In the genomic region with DNA sequence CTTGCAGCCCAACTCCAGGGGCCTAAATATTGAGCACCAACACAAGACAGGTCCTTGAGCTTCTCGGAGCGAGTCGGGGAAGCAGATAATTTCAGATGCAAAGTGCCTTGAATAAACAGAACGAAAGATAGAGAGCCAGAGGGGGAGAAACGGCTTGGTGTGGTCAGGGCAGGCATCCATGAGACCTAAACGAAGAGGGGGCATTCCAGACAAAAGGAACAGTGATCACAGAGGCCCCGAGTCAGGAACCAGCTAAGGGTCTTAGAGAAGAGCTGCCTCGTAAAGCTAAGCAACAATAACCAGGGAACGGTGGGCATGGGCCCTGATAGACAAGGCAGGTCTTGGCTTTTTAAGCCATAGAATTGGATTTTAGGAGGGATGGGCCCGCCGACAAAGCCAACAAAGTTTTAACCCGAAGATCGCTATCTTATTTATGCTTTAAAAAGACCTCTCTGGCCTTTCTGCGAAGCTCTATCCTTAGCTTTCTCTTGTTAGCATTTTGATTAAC, we compare ENCODE assay signal across 8 cellular contexts. TPM values are rescaled to one million over a fixed set of nuclear protein-coding genes. Genes with fewer than 3 reads are reported as not detected.
DNase-seq lines count a peak whose midpoint lies in the region; ATAC-seq and TF ChIP-seq lines count a peak whose summit lies in the region.

No MANE protein-coding gene starts in this region.

- H3K9me3 ChIP-seq in osteoblast (ENCODE audit: low read depth, low read length), result no peaks in the 10 kb centered on the region

- H3K27me3 ChIP-seq in dorsolateral prefrontal cortex (no peaks in the 10 kb centered on the region), osteoblast (ENCODE audit: insufficient read depth, low read length) (no peaks in the 10 kb centered on the region)

- peak overlapping the region; percentile 84 for H2AFZ ChIP-seq in osteoblast (ENCODE audit: low read length)

- H4K20me1 ChIP-seq in osteoblast (ENCODE audit: insufficient read depth, low read length), result peaks cover 13% of the 10 kb centered on the region

- peaks cover 36% of the 10 kb centered on the region for H3K36me3 ChIP-seq in osteoblast (ENCODE audit: insufficient read depth, low read length)

- DNase-seq in GM12864 (ENCODE audit: low read depth) (no peak), LNCaP clone FGC (ENCODE audit: low read depth) (no peak), dorsolateral prefrontal cortex (no peak), osteoblast (ENCODE audit: insufficient read length, low spot score, missing footprints) (no peak), SHP77 treated with DMSO at 0.1 percent for 48 hours (lab: John Stamatoyannopoulos, UW) (no peak), amygdala (lab: John Stamatoyannopoulos, UW) (no peak)
- no peak for DNase-seq in NK-92 treated with Interleukin-12 subunit alpha and Interleukin-12 subunit beta, amount 100 ng/mL, for 24 hours (lab: John Stamatoyannopoulos, UW)

- H3K4me1 ChIP-seq in osteoblast (ENCODE audit: insufficient read depth, low read length), result peaks cover 23% of the 10 kb centered on the region

- peak overlapping the region; percentile 67 for H3K4me3 ChIP-seq in GM12864 (ENCODE audit: low read depth, low read length)
- H3K4me3 ChIP-seq in LNCaP clone FGC (ENCODE audit: low read depth, low read length), result peak overlapping the region; percentile 80
- H3K4me3 ChIP-seq in dorsolateral prefrontal cortex, result peak overlapping the region; percentile 59 to 88 (median 78)
- H3K4me3 ChIP-seq in osteoblast (ENCODE audit: insufficient read depth, low read length), result peak overlapping the region; percentile 83

- TF ChIP-seq CTCF in GM12864 (IDR thresholded peaks at IDR 0.05; ENCODE audit: low read depth, low read length, missing control alignments) (no peak), LNCaP clone FGC (IDR thresholded peaks at IDR 0.05; ENCODE audit: control insufficient read depth, extremely low read depth, insufficient read depth) (no peak), dorsolateral prefrontal cortex (IDR thresholded peaks at IDR 0.05 in 54 of 56, conservative IDR thresholded peaks at IDR 0.05 in 2 of 56; ENCODE audit: low read depth in 1 of 56, partially characterized antibody in 56 of 56) (no peak), osteoblast (IDR thresholded peaks at IDR 0.05; ENCODE audit: extremely low read depth, low read depth, low read length) (no peak)

- H3K4me2 ChIP-seq in osteoblast (ENCODE audit: insufficient read depth, low read length), result peak overlapping the region; percentile 94

- peak overlapping the region in 48 of 59 donors; percentile 14 to 86 (median 72) for H3K27ac ChIP-seq in dorsolateral prefrontal cortex
- peak overlapping the region; percentile 56 for H3K27ac ChIP-seq in osteoblast (ENCODE audit: low read depth, low read length)

- H3K79me2 ChIP-seq in osteoblast (ENCODE audit: insufficient read depth, low read length), result peaks cover 10% of the 10 kb centered on the region

- ATAC-seq in HG02678 (IDR thresholded peaks at IDR 0.05; ENCODE audit: unreplicated experiment), result no peak

- intact Hi-C loops in dorsolateral prefrontal cortex (cut with DNase I), result loop anchor here (5.0 to 10.0 kb wide), 4 partner anchors 38 to 180 kb away; a partner anchor contains a TSS

RNA-seq across cellular contexts. Expression of a gene that starts 0.4 kb away (rescaled TPM):
- total RNA-seq in dorsolateral prefrontal cortex (10 to 100 TPM in 107 of 120 experiments, 1 to 10 TPM in 13; 6.5 to 27.7 (median 14.2) TPM), osteoblast (10.5 and 12.7 TPM in 2 replicates)

RNA-seq across cellular contexts. Expression of a gene that starts 14.9 kb away (rescaled TPM):
- total RNA-seq in dorsolateral prefrontal cortex (10 to 100 TPM; 19.6 to 43.0 (median 27.2) TPM), osteoblast (23.2 and 24.5 TPM in 2 replicates)

RNA-seq across cellular contexts. Expression of a gene that starts 38.3 kb away (rescaled TPM):
- total RNA-seq in dorsolateral prefrontal cortex, result 10 to 100 TPM; 50.4 to 97.1 (median 73.3) TPM
- total RNA-seq in osteoblast, result 85.2 and 89.8 TPM in 2 replicates
